Comparison of ENCODE assay signal across 15 cellular contexts in the genomic region with DNA sequence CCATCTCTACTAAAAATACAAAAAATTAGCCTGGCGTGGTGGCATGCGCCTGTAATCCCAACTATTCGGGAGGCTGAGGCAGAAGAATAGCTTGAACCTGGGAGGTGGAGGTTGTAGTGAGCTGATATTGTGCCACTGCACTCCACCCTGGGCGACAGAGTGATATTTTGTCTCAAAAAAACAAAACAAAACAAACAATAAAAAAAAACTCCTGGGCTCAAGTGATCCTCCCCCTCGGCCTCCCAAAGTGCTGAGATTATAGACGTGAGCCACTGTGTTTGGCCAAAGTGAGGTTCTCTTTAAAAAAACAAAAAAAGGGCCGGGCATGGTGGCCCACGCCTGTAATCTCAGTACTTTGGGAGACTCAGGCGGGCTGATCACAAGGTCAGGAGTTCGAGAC. TPM values are rescaled to one million over a fixed set of nuclear protein-coding genes. Genes with fewer than 3 reads are reported as not detected.
DNase-seq lines count a peak whose midpoint lies in the region; ATAC-seq and TF ChIP-seq lines count a peak whose summit lies in the region.
"Had no signal": no experiment of that assay in that cellular context is flagged by ENCODE, and none has a peak within 500 bp of the region (broad histone marks: within the 10 kb centered on the region; RNA-seq: fewer than 3 reads in every experiment).

No MANE protein-coding gene starts in this region.

- H3K36me3 ChIP-seq in left ventricle myocardium inferior = no peaks in the 10 kb centered on the region
- no peaks in the 10 kb centered on the region for H3K36me3 ChIP-seq in body of pancreas (replicated peaks in 1 of 2; ENCODE audit: insufficient read depth in 1 of 2, low read depth in 2 of 2)
- H3K36me3 ChIP-seq in neutrophil = peaks cover 2% of the 10 kb centered on the region
- no peaks in the 10 kb centered on the region for H3K36me3 ChIP-seq in urinary bladder (ENCODE audit: insufficient read depth)

- 78 to 80% methylated on average over 10 of the region's 10 CpGs for WGBS in body of pancreas, 2 donors
- 65% methylated on average over 10 of the region's 10 CpGs for WGBS in urinary bladder

- TF ChIP-seq CTCF in left ventricle myocardium inferior (IDR thresholded peaks at IDR 0.05; ENCODE audit: borderline replicate concordance) = no peak
- TF ChIP-seq CTCF in body of pancreas (IDR thresholded peaks at IDR 0.05) = no peak
- no peak for TF ChIP-seq CTCF in neutrophil (IDR thresholded peaks at IDR 0.05)

- TF ChIP-seq POLR2A in body of pancreas (IDR thresholded peaks at IDR 0.05) = no peak

- peak overlapping the region; percentile 96 for H3K27ac ChIP-seq in left ventricle myocardium inferior (replicated peaks)
- peak overlapping the region; percentile 78 to 100 (median 96) for H3K27ac ChIP-seq in body of pancreas
- peak overlapping the region; percentile 100 for H3K27ac ChIP-seq in neutrophil
- peak overlapping the region; percentile 85 for H3K27ac ChIP-seq in urinary bladder (ENCODE audit: low read depth)

- ATAC-seq in left cardiac atrium = no peak
- no peak for ATAC-seq in body of pancreas

- H3K4me1 ChIP-seq in left ventricle myocardium inferior (peaks cover 93% of the 10 kb centered on the region), body of pancreas (peaks cover 83% of the 10 kb centered on the region), neutrophil (ENCODE audit: control insufficient read depth in 1 of 2, insufficient read depth in 1 of 2, low read depth in 1 of 2, low read length in 1 of 2) (peaks cover 64 to 76% of the 10 kb centered on the region in 2 experiments), urinary bladder (ENCODE audit: insufficient read depth) (no peaks in the 10 kb centered on the region)

- H3K4me3 ChIP-seq in left ventricle myocardium inferior = no peak overlapping the region
- no peak overlapping the region for H3K4me3 ChIP-seq in body of pancreas
- peak overlapping the region; percentile 49 to 99 for H3K4me3 ChIP-seq in neutrophil (ENCODE audit: low read depth in 1 of 2, low read length in 1 of 2)
- no peak overlapping the region for H3K4me3 ChIP-seq in urinary bladder (ENCODE audit: low read depth, low read length)

- H3K27me3 ChIP-seq in left ventricle myocardium inferior (ENCODE audit: low read depth) = no peaks in the 10 kb centered on the region
- no peaks in the 10 kb centered on the region for H3K27me3 ChIP-seq in body of pancreas
- H3K27me3 ChIP-seq in neutrophil = no peaks in the 10 kb centered on the region

- H3K9me3 ChIP-seq in left ventricle myocardium inferior (replicated peaks) (no peaks in the 10 kb centered on the region), body of pancreas (no peaks in the 10 kb centered on the region), neutrophil (no peaks in the 10 kb centered on the region)

- DNase-seq in left ventricle myocardium inferior = no peak
- DNase-seq in left cardiac atrium = no peak
- no peak for DNase-seq in body of pancreas
- no peak for DNase-seq in SKM-1 treated with dmso at 0.1 percent for 144 hours (lab: John Stamatoyannopoulos, UW; ENCODE audit: unreplicated experiment)
- no peak for DNase-seq in DMS79 treated with DMSO at 0.1 percent for 48 hours (lab: John Stamatoyannopoulos, UW)
- DNase-seq in COR-L47 (lab: John Stamatoyannopoulos, UW) = no peak
- DNase-seq: activated CD4-positive, CD25-positive, alpha-beta regulatory T cell; activated naive CD4-positive, alpha-beta T cell treated with Interleukin-2 at 50 U/mL for 16 hours; AML-193; dermis blood vessel endothelial cell; mammary epithelial cell; RPMI8226 had no signal

- intact Hi-C loops in left ventricle myocardium inferior (cut with micrococcal nuclease) = no loop called here
- intact Hi-C loops in left cardiac atrium (cut with DNase I) = no loop called here
- intact Hi-C loops in body of pancreas (cut with DNase I) = no loop called here

RNA-seq across cellular contexts. Expression of a gene that starts 3.8 kb away (rescaled TPM):
- 26.7 TPM for total RNA-seq in left ventricle myocardium inferior
- 100 to 1,000 TPM in 1 of 2 donors, 10 to 100 TPM in 1; 46.6 to 216 TPM for total RNA-seq in left cardiac atrium
- total RNA-seq in body of pancreas = 100 to 1,000 TPM; 219 to 485 TPM
- 107 TPM for total RNA-seq in urinary bladder
- 545 TPM for polyA plus RNA-seq in urinary bladder

RNA-seq across cellular contexts. Expression of a gene that starts 12.1 kb away (rescaled TPM):
- total RNA-seq in left ventricle myocardium inferior (66.3 TPM), left cardiac atrium (10 to 100 TPM; 16.8 to 28.8 TPM), body of pancreas (100 to 1,000 TPM; 114 to 354 TPM), urinary bladder (30.2 TPM)
- 28.4 TPM for polyA plus RNA-seq in urinary bladder

RNA-seq across cellular contexts. Expression of a gene that starts 14.1 kb away (rescaled TPM):
- total RNA-seq in left ventricle myocardium inferior (700 TPM), left cardiac atrium (100 to 1,000 TPM; 525 to 629 TPM), body of pancreas (100 to 1,000 TPM; 105 to 146 TPM), urinary bladder (74.2 TPM)
- polyA plus RNA-seq in urinary bladder = 245 TPM

RNA-seq across cellular contexts. Expression of a gene that starts 14.4 kb away (rescaled TPM):
- 2.7 TPM for total RNA-seq in left ventricle myocardium inferior
- total RNA-seq in left cardiac atrium = 1 to 10 TPM; 1.8 to 3.2 TPM
- total RNA-seq in body of pancreas = not detected
- not detected for total RNA-seq in urinary bladder
- not detected for polyA plus RNA-seq in urinary bladder
- total RNA-seq: dermis blood vessel endothelial cell, glomerular endothelial cell had no signal
- polyA plus RNA-seq: mammary epithelial cell had no signal

RNA-seq across cellular contexts. Expression of a gene that starts 18.9 kb away (rescaled TPM):
- total RNA-seq in left ventricle myocardium inferior (2.5 TPM), left cardiac atrium (1 to 10 TPM; 5.6 to 8.1 TPM), body of pancreas (1 to 10 TPM; 1.3 to 6.5 TPM), urinary bladder (9.5 TPM)
- 12.8 TPM for polyA plus RNA-seq in urinary bladder

Comparison
In these comparisons a context has a peak if more than half of its experiments do, and no peak if none do; other contexts are left out.
1. H3K4me3 ChIP-seq: peak in neutrophil (2 of 2); none in left ventricle myocardium inferior (single experiment), body of pancreas (0 of 2) and urinary bladder (single experiment).
2. Peak in every context shown above with its lines, with median percentiles within 50 percentile points of each other: H3K27ac ChIP-seq.